ENCODE assay signal across 10 cellular contexts in genomic region chrX:29662101-29662500, GRCh38.
A peak's percentile ranks its signal among the peaks of the same experiment; 100 is the strongest.
DNase-seq lines count a peak whose midpoint lies in the region; ATAC-seq and TF ChIP-seq lines count a peak whose summit lies in the region.
"Had no signal": no experiment of that assay in that cellular context is flagged by ENCODE, and none has a peak within 500 bp of the region (broad histone marks: within the 10 kb centered on the region; RNA-seq: fewer than 3 reads in every experiment).

No MANE protein-coding gene starts in this region.

- H3K36me3 ChIP-seq in SJCRH30 (no peaks in the 10 kb centered on the region), fibroblast of lung (ENCODE audit: control insufficient read depth, insufficient read depth, low read length) (no peaks in the 10 kb centered on the region), skeletal muscle satellite cell (ENCODE audit: insufficient read depth, low read length) (no peaks in the 10 kb centered on the region)
- H3K36me3 ChIP-seq: lower lobe of right lung had no signal

- H3K9ac ChIP-seq in fibroblast of lung (ENCODE audit: insufficient read depth, low read length) (no peak overlapping the region), skeletal muscle satellite cell (ENCODE audit: low read depth, low read length) (peak overlapping the region; percentile 40)

- H3K27ac ChIP-seq in SJCRH30 (peak overlapping the region; percentile 51), fibroblast of lung (ENCODE audit: insufficient read depth, low read length) (peak overlapping the region; percentile 84)
- H3K27ac ChIP-seq: lower lobe of right lung had no signal

- H3K79me2 ChIP-seq in fibroblast of lung (ENCODE audit: control insufficient read depth, insufficient read depth, low read length) = peaks cover 4% of the 10 kb centered on the region

- H3K9me3 ChIP-seq in SJCRH30 (replicated peaks) (no peaks in the 10 kb centered on the region), fibroblast of lung (ENCODE audit: control insufficient read depth, insufficient read depth, low read depth, low read length) (no peaks in the 10 kb centered on the region), skeletal muscle satellite cell (replicated peaks; ENCODE audit: low read length) (no peaks in the 10 kb centered on the region)
- H3K9me3 ChIP-seq: lower lobe of right lung had no signal

- TF ChIP-seq CTCF in fibroblast of lung (conservative IDR thresholded peaks at IDR 0.05 in 1 of 2, IDR thresholded peaks at IDR 0.05 in 1 of 2; ENCODE audit: low read depth in 1 of 2, low read length in 2 of 2) = no peak

- H3K4me3 ChIP-seq in SJCRH30 (no peak overlapping the region), fibroblast of lung (replicated peaks in 1 of 4; ENCODE audit: control extremely low read depth in 1 of 4, insufficient read depth in 1 of 4, low read depth in 3 of 4, low read length in 4 of 4) (no peak overlapping the region), skeletal muscle satellite cell (ENCODE audit: low read length) (no peak overlapping the region)
- H3K4me3 ChIP-seq: lower lobe of right lung had no signal

- H4K20me1 ChIP-seq in fibroblast of lung (ENCODE audit: control insufficient read depth, extremely low read depth, insufficient read depth, low read length) = no peaks in the 10 kb centered on the region

- ATAC-seq in HG03442 (IDR thresholded peaks at IDR 0.05; ENCODE audit: unreplicated experiment) = no peak
- ATAC-seq: activated T-cell treated with anti-CD3 and anti-CD28 coated beads, Interleukin-2, amount 50 U/mL, for 4 hours had no signal

- peak; percentile 50 for DNase-seq in H4 (ENCODE audit: low spot score)
- DNase-seq in SJCRH30 = peak in 1 of 2 experiments; percentile 10
- DNase-seq in fibroblast of lung (ENCODE audit: low read depth in 2 of 2) = peak; percentile 51 to 75
- DNase-seq in NCI-H146 treated with DMSO at 0.1 percent for 48 hours (lab: John Stamatoyannopoulos, UW; ENCODE audit: unreplicated experiment) = no peak
- DNase-seq in NCI-H1092 (lab: John Stamatoyannopoulos, UW) = no peak
- DNase-seq: activated T-cell treated with anti-CD3 and anti-CD28 coated beads, Interleukin-2, amount 50 U/mL, for 4 hours; effector CD8-positive, alpha-beta T cell; lower lobe of right lung had no signal

- H3K4me2 ChIP-seq in fibroblast of lung (ENCODE audit: extremely low read depth, insufficient read depth, low read length) (no peak overlapping the region), skeletal muscle satellite cell (ENCODE audit: low read length) (peak overlapping the region; percentile 55)

- H3K4me1 ChIP-seq in SJCRH30 (peaks cover 38% of the 10 kb centered on the region), fibroblast of lung (ENCODE audit: control insufficient read depth, extremely low read depth, insufficient read depth, low read length) (no peaks in the 10 kb centered on the region), skeletal muscle satellite cell (ENCODE audit: control insufficient read depth, insufficient read depth, low read length) (peaks cover 43% of the 10 kb centered on the region)
- H3K4me1 ChIP-seq: lower lobe of right lung had no signal

- no peaks in the 10 kb centered on the region for H3K27me3 ChIP-seq in SJCRH30
- H3K27me3 ChIP-seq in fibroblast of lung (ENCODE audit: control insufficient read depth, insufficient read depth, low read length) = no peaks in the 10 kb centered on the region
- no peaks in the 10 kb centered on the region for H3K27me3 ChIP-seq in skeletal muscle satellite cell (ENCODE audit: control insufficient read depth, insufficient read depth, low read length)

- H2AFZ ChIP-seq in fibroblast of lung (ENCODE audit: low read length) = no peak overlapping the region

Comparison
In these comparisons a context has a peak if more than half of its experiments do, and no peak if none do; other contexts are left out.
1. DNase-seq: peak in H4 (single experiment) and fibroblast of lung (2 of 2); none in NCI-H146 treated with DMSO at 0.1 percent for 48 hours (single experiment) and NCI-H1092 (single experiment).